In the genomic region with DNA sequence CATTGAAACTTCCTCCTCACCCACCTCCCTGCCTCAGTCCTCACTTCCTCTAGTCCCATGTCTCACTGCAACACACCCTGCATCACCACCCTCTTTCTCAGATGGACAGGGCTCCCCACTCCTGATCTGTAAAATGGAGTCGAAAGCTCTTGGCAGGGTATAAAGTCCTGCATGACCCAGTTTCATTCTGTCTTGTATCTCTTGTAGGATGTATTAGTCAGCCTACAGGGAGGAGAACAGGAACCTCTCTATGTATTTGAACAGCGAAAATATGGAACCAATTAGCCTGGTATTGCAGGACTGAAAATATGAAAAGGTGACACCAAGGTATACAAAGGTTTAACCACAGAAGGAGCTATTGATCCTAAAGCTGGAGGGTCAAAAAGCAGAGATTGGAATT, we compare ENCODE assay signal across 26 cellular contexts.
"Had no signal": no experiment of that assay in that cellular context is flagged by ENCODE, and none has a peak within 500 bp of the region (broad histone marks: within the 10 kb centered on the region; RNA-seq: fewer than 3 reads in every experiment).

No MANE protein-coding gene starts in this region.

- H3K9ac ChIP-seq: SK-N-SH had no signal

- H3K27me3 ChIP-seq: brain microvascular endothelial cell, SJCRH30 had no signal

- H3K9me3 ChIP-seq: SJCRH30, SK-N-SH had no signal

- H3K36me3 Mint-ChIP-seq: activated naive CD4-positive, alpha-beta T cell treated with anti-CD3 and anti-CD28 coated beads, Interleukin-2, amount 50 U/mL, for 72 hours had no signal

- H3K4me3 Mint-ChIP-seq: activated CD8-positive, alpha-beta T cell treated with anti-CD3 and anti-CD28 coated beads for 36 hours; activated naive CD8-positive, alpha-beta T cell treated with anti-CD3 and anti-CD28 coated beads, Interleukin-2, amount 50 U/mL, for 24 hours had no signal

- H3K27ac ChIP-seq: brain microvascular endothelial cell, RWPE1, SJCRH30, VCaP had no signal

- H3K9me3 Mint-ChIP-seq: activated CD8-positive, alpha-beta T cell treated with anti-CD3 and anti-CD28 coated beads for 36 hours; activated naive CD8-positive, alpha-beta T cell treated with anti-CD3 and anti-CD28 coated beads, Interleukin-2, amount 50 U/mL, for 24 hours had no signal

- H3K4me3 ChIP-seq: SJCRH30 had no signal

- ATAC-seq: activated CD8-positive, alpha-beta T cell treated with anti-CD3 and anti-CD28 coated beads for 36 hours; activated naive CD4-positive, alpha-beta T cell treated with anti-CD3 and anti-CD28 coated beads, Interleukin-2, amount 50 U/mL, for 72 hours; activated naive CD8-positive, alpha-beta T cell treated with anti-CD3 and anti-CD28 coated beads, Interleukin-2, amount 50 U/mL, for 24 hours; Panc1 had no signal

- H3K4me1 Mint-ChIP-seq: activated naive CD8-positive, alpha-beta T cell treated with anti-CD3 and anti-CD28 coated beads, Interleukin-2, amount 50 U/mL, for 24 hours had no signal

- H3K27ac Mint-ChIP-seq: activated CD8-positive, alpha-beta T cell treated with anti-CD3 and anti-CD28 coated beads for 36 hours; activated naive CD4-positive, alpha-beta T cell treated with anti-CD3 and anti-CD28 coated beads, Interleukin-2, amount 50 U/mL, for 72 hours; activated naive CD8-positive, alpha-beta T cell treated with anti-CD3 and anti-CD28 coated beads, Interleukin-2, amount 50 U/mL, for 24 hours had no signal

- H3K4me2 ChIP-seq: SK-N-SH had no signal

- H3K36me3 ChIP-seq: brain microvascular endothelial cell, SJCRH30 had no signal

- H3K27me3 Mint-ChIP-seq: activated CD8-positive, alpha-beta T cell treated with anti-CD3 and anti-CD28 coated beads for 36 hours; activated naive CD8-positive, alpha-beta T cell treated with anti-CD3 and anti-CD28 coated beads, Interleukin-2, amount 50 U/mL, for 24 hours had no signal

- DNase-seq: activated CD4-positive, alpha-beta T cell treated with anti-CD3 and anti-CD28 coated beads, Interleukin-2, amount 50 U/mL, for 1 hour; activated CD4-positive, CD25-positive, alpha-beta regulatory T cell; activated CD8-positive, alpha-beta memory T cell treated with anti-CD3 and anti-CD28 coated beads, Interleukin-2, amount 50 U/mL, for 4 hours; activated CD8-positive, alpha-beta T cell treated with anti-CD3 and anti-CD28 coated beads for 36 hours; activated naive CD8-positive, alpha-beta T cell treated with anti-CD3 and anti-CD28 coated beads, Interleukin-2, amount 50 U/mL, for 24 hours; activated T-cell treated with anti-CD3 and anti-CD28 coated beads, Interleukin-2, amount 50 U/mL, for 1 hour; amygdala; brain microvascular endothelial cell; cerebellar nuclear complex; Kasumi-1; NCI-H1105 treated with DMSO at 0.1 percent for 48 hours; NCI-H1436 treated with DMSO at 0.1 percent for 48 hours; NCI-H187; NCI-H2081; NCI-H510A treated with DMSO at 0.1 percent for 48 hours; NCI-H69; NK-92 treated with Interleukin-12 subunit alpha and Interleukin-12 subunit beta, amount 100 ng/mL, for 24 hours; OCI-M1; Right ventricle myocardium superior; SJCRH30; SK-N-SH; T-helper 1 cell had no signal

- H3K4me1 ChIP-seq: SJCRH30 had no signal
